Comparison of ENCODE assay signal across 1 cellular context in genomic region chr5:176536902-176537607, GRCh38.
TF ChIP-seq lines count a peak whose summit lies in the region.

TSS of gene RNF44 (minus strand) at chr5:176537402. CDS start at chr5:176532472, 4,930 bp downstream.

TF ChIP-seq in HepG2, 621 proteins besides CTCF, POLR2A, EP300 and RAD21 (continued from another document and continues in another):
- peak; percentile 43; the same call in 1 of the 2 replicates for TF ChIP-seq ARID4A (CRISPR knock-in tag; IDR thresholded peaks at IDR 0.05; ENCODE audit: borderline replicate concordance)
- no peak for TF ChIP-seq ZNF709 (CRISPR knock-in tag; IDR thresholded peaks at IDR 0.05)
- TF ChIP-seq TP53 (CRISPR knock-in tag; conservative IDR thresholded peaks at IDR 0.05): no peak
- TF ChIP-seq CENPT (CRISPR knock-in tag; IDR thresholded peaks at IDR 0.05; ENCODE audit: low read depth): no peak
- peak; percentile 23; the same call in 1 of the 2 replicates for TF ChIP-seq ZNF580 (CRISPR knock-in tag; IDR thresholded peaks at IDR 0.05; ENCODE audit: borderline replicate concordance, low read depth)
- TF ChIP-seq ZNF326 (CRISPR knock-in tag; IDR thresholded peaks at IDR 0.05; ENCODE audit: borderline replicate concordance): no peak
- no peak for TF ChIP-seq EZH2 (conservative IDR thresholded peaks at IDR 0.05; ENCODE audit: low read depth, low read length)
- TF ChIP-seq ARNT2 (CRISPR knock-in tag; IDR thresholded peaks at IDR 0.05; ENCODE audit: low read depth): no peak
- no peak for TF ChIP-seq TAF15 (IDR thresholded peaks at IDR 0.05; ENCODE audit: low read depth, low read length, poor library complexity, severe bottlenecking)
- TF ChIP-seq ZC3H13 (CRISPR knock-in tag; IDR thresholded peaks at IDR 0.05): no peak
- TF ChIP-seq ZNF251 (CRISPR knock-in tag; IDR thresholded peaks at IDR 0.05): no peak
- TF ChIP-seq ZSCAN29 (CRISPR knock-in tag; conservative IDR thresholded peaks at IDR 0.05): 0 out of 2 replicates have a peak, but pooled peaks have one; percentile 8
- TF ChIP-seq SOX5 (CRISPR knock-in tag; IDR thresholded peaks at IDR 0.05; ENCODE audit: borderline replicate concordance): no peak; the same call in 1 of the 2 replicates
- TF ChIP-seq ZBTB7B (CRISPR knock-in tag; IDR thresholded peaks at IDR 0.05): no peak
- TF ChIP-seq PBX2 (CRISPR knock-in tag; IDR thresholded peaks at IDR 0.05): no peak
- peak; percentile 99 for TF ChIP-seq ZBTB14 (CRISPR knock-in tag; IDR thresholded peaks at IDR 0.05)
- no peak for TF ChIP-seq BATF2 (CRISPR knock-in tag; IDR thresholded peaks at IDR 0.05)
- no peak for TF ChIP-seq RFX1 (IDR thresholded peaks at IDR 0.05)
- no peak for TF ChIP-seq RFXANK (CRISPR knock-in tag; IDR thresholded peaks at IDR 0.05)
- TF ChIP-seq ZNF441 (CRISPR knock-in tag; IDR thresholded peaks at IDR 0.05; ENCODE audit: borderline replicate concordance): no peak
- TF ChIP-seq ETV6 (CRISPR knock-in tag; conservative IDR thresholded peaks at IDR 0.05): no peak
- no peak for TF ChIP-seq SOX13 (IDR thresholded peaks at IDR 0.05)
- TF ChIP-seq SOX13 (CRISPR knock-in tag; conservative IDR thresholded peaks at IDR 0.05 in 1 of 2, IDR thresholded peaks at IDR 0.05 in 1 of 2): peak in 1 of 2 experiments; percentile 64; a peak in 3 of 4 replicates
- TF ChIP-seq UBTF (CRISPR knock-in tag; IDR thresholded peaks at IDR 0.05): no peak; the same call in 1 of the 2 replicates
- TF ChIP-seq CEBPB (IDR thresholded peaks at IDR 0.05; ENCODE audit: borderline replicate concordance, low read depth, low read length): no peak
- no peak for TF ChIP-seq ZNF20 (CRISPR knock-in tag; IDR thresholded peaks at IDR 0.05)
- TF ChIP-seq ZNF224 (CRISPR knock-in tag; IDR thresholded peaks at IDR 0.05): no peak
- TF ChIP-seq ZFP90 (CRISPR knock-in tag; IDR thresholded peaks at IDR 0.05; ENCODE audit: borderline replicate concordance): no peak
- TF ChIP-seq EED (CRISPR knock-in tag; IDR thresholded peaks at IDR 0.05): 0 out of 2 replicates have a peak, but pooled peaks have one; percentile 22
- TF ChIP-seq KLF13 (CRISPR knock-in tag; IDR thresholded peaks at IDR 0.05): no peak
- no peak for TF ChIP-seq PRDM4 (CRISPR knock-in tag; IDR thresholded peaks at IDR 0.05; ENCODE audit: borderline replicate concordance)
- 0 out of 2 replicates have a peak, but pooled peaks have one; percentile 10 for TF ChIP-seq ZNF770 (CRISPR knock-in tag; IDR thresholded peaks at IDR 0.05)
- no peak for TF ChIP-seq SRY (CRISPR knock-in tag; IDR thresholded peaks at IDR 0.05)
- no peak for TF ChIP-seq JARID2 (CRISPR knock-in tag; IDR thresholded peaks at IDR 0.05; ENCODE audit: insufficient replicate concordance)
- peak; percentile 14; the same call in 1 of the 2 replicates for TF ChIP-seq ARID5B (CRISPR knock-in tag; IDR thresholded peaks at IDR 0.05)
